Comparison of ENCODE assay signal across 17 cellular contexts in the genomic region with DNA sequence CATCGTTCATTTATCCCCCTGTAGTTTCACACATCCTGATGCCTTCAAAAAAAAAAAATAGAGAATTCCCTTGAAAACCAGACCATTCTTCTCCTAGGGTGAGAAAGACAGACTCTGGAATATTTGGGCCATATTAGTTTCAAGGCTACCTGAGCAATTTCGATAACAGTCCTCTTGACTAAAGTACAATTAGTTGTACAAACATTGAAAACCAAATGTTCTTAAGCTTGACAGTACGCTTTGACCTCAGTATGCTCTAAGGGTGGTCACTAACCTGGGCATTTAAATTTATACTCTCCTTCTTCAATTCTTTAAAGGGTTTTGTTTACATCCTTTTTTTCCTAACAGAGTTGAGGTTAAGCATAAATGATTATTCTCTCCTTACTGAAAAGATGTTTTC.
DNase-seq lines count a peak whose midpoint lies in the region; ATAC-seq, FAIRE-seq and TF ChIP-seq lines count a peak whose summit lies in the region.
"Had no signal": no experiment of that assay in that cellular context is flagged by ENCODE, and none has a peak within 500 bp of the region (broad histone marks: within the 10 kb centered on the region; RNA-seq: fewer than 3 reads in every experiment).

No MANE protein-coding gene starts in this region.

- no peaks in the 10 kb centered on the region for H3K27me3 ChIP-seq in astrocyte (ENCODE audit: insufficient read depth, low read length)
- no peaks in the 10 kb centered on the region for H3K27me3 ChIP-seq in neural progenitor cell
- no peaks in the 10 kb centered on the region for H3K27me3 ChIP-seq in left ventricle myocardium inferior (ENCODE audit: low read depth)

- H3K36me3 ChIP-seq in astrocyte (ENCODE audit: insufficient read depth, low read length) (no peaks in the 10 kb centered on the region), neural progenitor cell (no peaks in the 10 kb centered on the region), left ventricle myocardium inferior (no peaks in the 10 kb centered on the region)
- H3K36me3 ChIP-seq: BLaER1, HAP-1 had no signal

- no peak overlapping the region for H3K4me3 ChIP-seq in astrocyte (ENCODE audit: insufficient read depth, low read depth, low read length)
- H3K4me3 ChIP-seq in neural progenitor cell, result no peak overlapping the region
- H3K4me3 ChIP-seq in left ventricle myocardium inferior, result no peak overlapping the region
- H3K4me3 ChIP-seq: BLaER1, GM12878, GM23338, HAP-1 had no signal

- H3K27ac ChIP-seq in astrocyte (ENCODE audit: low read depth, low read length) (no peak overlapping the region), neural progenitor cell (no peak overlapping the region), left ventricle myocardium inferior (replicated peaks) (no peak overlapping the region)
- H3K27ac ChIP-seq: BLaER1 had no signal

- H3K9me3 ChIP-seq in astrocyte (ENCODE audit: insufficient read depth, low read depth, low read length) (no peaks in the 10 kb centered on the region), neural progenitor cell (ENCODE audit: low read depth) (no peaks in the 10 kb centered on the region), left ventricle myocardium inferior (replicated peaks) (no peaks in the 10 kb centered on the region)
- H3K9me3 ChIP-seq: BLaER1, HAP-1 had no signal

- peak; percentile 89 for FAIRE-seq in astrocyte (lab: Jason Lieb, UNC)
- FAIRE-seq: GM12878, GM18507 had no signal

- H2AFZ ChIP-seq in astrocyte (ENCODE audit: low read depth, low read length), result no peak overlapping the region
- H2AFZ ChIP-seq in neural progenitor cell (replicated peaks), result no peak overlapping the region
- H2AFZ ChIP-seq: GM23338 had no signal

- no peak overlapping the region for H3K4me2 ChIP-seq in astrocyte (ENCODE audit: low read length)
- peak overlapping the region; percentile 58 for H3K4me2 ChIP-seq in neural progenitor cell
- H3K4me2 ChIP-seq: BLaER1, GM23338 had no signal

- H3K4me1 ChIP-seq in astrocyte (ENCODE audit: insufficient read depth, low read length), result no peaks in the 10 kb centered on the region
- H3K4me1 ChIP-seq in neural progenitor cell, result peaks cover 21% of the 10 kb centered on the region
- no peaks in the 10 kb centered on the region for H3K4me1 ChIP-seq in left ventricle myocardium inferior
- H3K4me1 ChIP-seq: BLaER1 had no signal

- H3K9ac ChIP-seq in astrocyte (ENCODE audit: low read length) (no peak overlapping the region), neural progenitor cell (no peak overlapping the region)
- H3K9ac ChIP-seq: BLaER1 had no signal

- H3K36me3 Mint-ChIP-seq in astrocyte (ENCODE audit: low read depth, unreplicated experiment) (no peaks in the 10 kb centered on the region), neural progenitor cell (no peaks in the 10 kb centered on the region)
- H3K36me3 Mint-ChIP-seq: CD8-positive, alpha-beta memory T cell had no signal

- H3K4me1 Mint-ChIP-seq in astrocyte (ENCODE audit: low read depth, unreplicated experiment) (peaks cover 11% of the 10 kb centered on the region), neural progenitor cell (peaks cover 25% of the 10 kb centered on the region)
- H3K4me1 Mint-ChIP-seq: CD8-positive, alpha-beta memory T cell had no signal

- peaks cover 3% of the 10 kb centered on the region for H3F3A ChIP-seq in neural progenitor cell (ENCODE audit: low read depth)

- intact Hi-C loops in cardiac septum (cut with DNase I) (no loop called here), left ventricle myocardium inferior (cut with micrococcal nuclease) (no loop called here)

- H4K20me1 ChIP-seq in astrocyte (ENCODE audit: insufficient read depth, low read length) (no peaks in the 10 kb centered on the region), neural progenitor cell (ENCODE audit: low read depth) (no peaks in the 10 kb centered on the region)
- H4K20me1 ChIP-seq: BLaER1 had no signal

- H3K9me3 Mint-ChIP-seq in astrocyte (ENCODE audit: unreplicated experiment), result no peaks in the 10 kb centered on the region
- peaks cover 8% of the 10 kb centered on the region for H3K9me3 Mint-ChIP-seq in neural progenitor cell
- H3K9me3 Mint-ChIP-seq: GM23338 had no signal

- no peak overlapping the region for H3K27ac Mint-ChIP-seq in astrocyte (ENCODE audit: unreplicated experiment)
- peak overlapping the region; percentile 91 for H3K27ac Mint-ChIP-seq in neural progenitor cell
- H3K27ac Mint-ChIP-seq: CD8-positive, alpha-beta memory T cell had no signal

- no peaks in the 10 kb centered on the region for H3K79me2 ChIP-seq in astrocyte (ENCODE audit: insufficient read depth, low read length)
- H3K79me2 ChIP-seq in neural progenitor cell (ENCODE audit: low read depth), result no peaks in the 10 kb centered on the region

- TF ChIP-seq CTCF in astrocyte (IDR thresholded peaks at IDR 0.05; ENCODE audit: insufficient read depth, low read depth, low read length) (no peak), neural progenitor cell (IDR thresholded peaks at IDR 0.05) (no peak), left ventricle myocardium inferior (IDR thresholded peaks at IDR 0.05; ENCODE audit: borderline replicate concordance) (no peak)

- no peak overlapping the region for H3K4me3 Mint-ChIP-seq in astrocyte (ENCODE audit: unreplicated experiment)
- no peak overlapping the region for H3K4me3 Mint-ChIP-seq in neural progenitor cell
- H3K4me3 Mint-ChIP-seq: CD8-positive, alpha-beta memory T cell had no signal

- no peaks in the 10 kb centered on the region for H3K27me3 Mint-ChIP-seq in astrocyte (ENCODE audit: low read depth, unreplicated experiment)
- no peaks in the 10 kb centered on the region for H3K27me3 Mint-ChIP-seq in neural progenitor cell (ENCODE audit: insufficient read depth, low read depth)
- H3K27me3 Mint-ChIP-seq: CD8-positive, alpha-beta memory T cell had no signal

- peak in 2 of 3 experiments; percentile 7 to 57 for DNase-seq in NCI-H1417 (lab: John Stamatoyannopoulos, UW)
- no peak for DNase-seq in NCI-H1417 treated with DMSO at 0.1 percent for 48 hours (lab: John Stamatoyannopoulos, UW)
- DNase-seq in astrocyte (ENCODE audit: low read depth), result no peak
- DNase-seq in left lobe of liver (ENCODE audit: low spot score), result no peak
- DNase-seq in neural progenitor cell (ENCODE audit: low spot score), result no peak
- DNase-seq in cardiac septum (ENCODE audit: low spot score), result no peak
- DNase-seq in iPS-NIHi7 (ENCODE audit: extremely low spot score), result no peak
- DNase-seq in left ventricle myocardium inferior, result no peak
- DNase-seq: 8988T; AML-193; CD8-positive, alpha-beta memory T cell; DMS79 had no signal

- peak; percentile 39 for ATAC-seq in left lobe of liver
- ATAC-seq: GM12878 had no signal

Comparison
In these comparisons a context has a peak if more than half of its experiments do, and no peak if none do; other contexts are left out.
1. DNase-seq: peak in NCI-H1417 (2 of 3); none in NCI-H1417 treated with DMSO at 0.1 percent for 48 hours (single experiment), astrocyte (single experiment), left lobe of liver (single experiment), neural progenitor cell (single experiment), cardiac septum (single experiment), iPS-NIHi7 (single experiment) and left ventricle myocardium inferior (single experiment).